8 cellular contexts compared by ENCODE assay signal in the genomic region with DNA sequence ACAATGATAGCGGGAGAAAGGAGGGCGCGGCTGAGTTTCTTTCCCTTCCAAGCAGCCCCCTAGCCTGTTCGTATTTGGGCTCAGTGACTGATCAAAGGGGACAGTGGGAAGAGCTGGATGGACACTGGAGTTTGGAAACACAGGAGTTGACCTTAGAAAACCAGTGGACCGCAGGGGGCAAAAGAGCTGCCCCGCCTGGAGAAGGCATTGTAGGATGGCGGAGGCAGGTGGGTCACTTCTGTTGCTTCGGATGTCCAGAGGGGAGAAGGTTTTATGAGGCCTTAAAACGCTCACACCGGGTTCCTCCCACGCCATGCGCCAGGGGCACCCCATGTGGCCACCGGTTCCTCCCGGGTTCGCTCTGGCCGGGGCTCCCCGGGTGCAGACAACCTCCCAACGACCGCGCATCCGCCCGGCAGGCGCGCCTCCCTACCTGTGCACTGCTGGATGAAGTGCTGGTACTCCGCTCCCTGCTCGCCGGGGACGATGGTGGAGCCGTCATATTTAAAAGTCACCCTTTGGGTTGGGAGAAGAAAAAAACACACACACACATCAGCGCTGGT. TPM values are rescaled to one million over a fixed set of nuclear protein-coding genes. Genes with fewer than 3 reads are reported as not detected.
DNase-seq lines count a peak whose midpoint lies in the region; ATAC-seq and TF ChIP-seq lines count a peak whose summit lies in the region.

No MANE protein-coding gene starts in this region.

- H3K4me1 Mint-ChIP-seq in CD8-positive, alpha-beta T cell (ENCODE audit: low read depth) = peaks cover 49% of the 10 kb centered on the region
- peaks cover 28% of the 10 kb centered on the region for H3K4me1 Mint-ChIP-seq in activated T-helper 17 cell treated with anti-CD3 and anti-CD28 coated beads, Interleukin-2, amount 50 U/mL, for 72 hours

- peak overlapping the region; percentile 95 for H3K4me3 Mint-ChIP-seq in CD8-positive, alpha-beta T cell
- peak overlapping the region; percentile 91 for H3K4me3 Mint-ChIP-seq in activated T-helper 17 cell treated with anti-CD3 and anti-CD28 coated beads, Interleukin-2, amount 50 U/mL, for 72 hours

- intact Hi-C loops in CD8-positive, alpha-beta T cell (cut with DNase I, micrococcal nuclease) = loop anchor here (1.0 kb wide), 2 partner anchors 17 to 23 kb away; no protein-coding TSS in a partner anchor
- intact Hi-C loops in gastrocnemius medialis (cut with DNase I; ENCODE audit: low total_unique reads) = no loop called here

- H3K27me3 Mint-ChIP-seq in CD8-positive, alpha-beta T cell (ENCODE audit: low read depth) = no peaks in the 10 kb centered on the region
- no peaks in the 10 kb centered on the region for H3K27me3 Mint-ChIP-seq in activated T-helper 17 cell treated with anti-CD3 and anti-CD28 coated beads, Interleukin-2, amount 50 U/mL, for 72 hours

- H3K27ac ChIP-seq in CD8-positive, alpha-beta T cell (ENCODE audit: low read depth, low read length) = peak overlapping the region; percentile 66
- H3K27ac ChIP-seq in cardiac muscle cell (no peak overlapping the region), gastrocnemius medialis (peak overlapping the region in 3 of 4 donors; percentile 44 to 54 (median 52))

- ATAC-seq in CD8-positive, alpha-beta T cell = peak; percentile 30
- ATAC-seq in GM21360 (IDR thresholded peaks at IDR 0.05; ENCODE audit: unreplicated experiment) (peak; percentile 19), gastrocnemius medialis (no peak)
- ATAC-seq in activated T-helper 17 cell treated with anti-CD3 and anti-CD28 coated beads, Interleukin-2, amount 50 U/mL, for 72 hours (replicated peaks) = peak; percentile 50

- POLR2A ChIA-PET in CD8-positive, alpha-beta T cell (lab: Charles Lee) = interaction anchor here (1.0 to 7.3 kb wide), 12 partner anchors 10 to 112 kb away, joined by 3 to 59 read pairs (median 8); a partner anchor contains a TSS

- DNase-seq in CD8-positive, alpha-beta T cell = peak in 4 of 7 experiments; percentile 49 to 78 (median 54)
- peak; percentile 73 for DNase-seq in HuH-7.5 (ENCODE audit: low spot score)
- DNase-seq in cardiac muscle cell (ENCODE audit: low read depth in 1 of 2, low spot score in 1 of 2) = no peak
- no peak for DNase-seq in gastrocnemius medialis
- no peak for DNase-seq in occipital lobe (lab: John Stamatoyannopoulos, UW)
- DNase-seq in SKM-1 treated with dmso at 0.1 percent for 144 hours (lab: John Stamatoyannopoulos, UW; ENCODE audit: unreplicated experiment) = no peak

- no peaks in the 10 kb centered on the region for H3K27me3 ChIP-seq in CD8-positive, alpha-beta T cell (ENCODE audit: insufficient read depth, low read length)
- H3K27me3 ChIP-seq in cardiac muscle cell (peaks cover 7% of the 10 kb centered on the region), gastrocnemius medialis (peaks cover 25 to 30% (median 26%) of the 10 kb centered on the region in 3 donors)

- no peak for TF ChIP-seq CTCF in CD8-positive, alpha-beta T cell (IDR thresholded peaks at IDR 0.05)
- TF ChIP-seq CTCF in cardiac muscle cell (IDR thresholded peaks at IDR 0.05; ENCODE audit: low read depth, low read length) = no peak
- no peak for TF ChIP-seq CTCF in gastrocnemius medialis (IDR thresholded peaks at IDR 0.05 in 4 of 5, conservative IDR thresholded peaks at IDR 0.05 in 1 of 5)

- CTCF ChIA-PET in CD8-positive, alpha-beta T cell (lab: Charles Lee) = interaction anchor here (1.0 to 16.2 kb wide), 8 partner anchors 10 to 122 kb away, joined by 3 to 392 read pairs (median 8); a partner anchor contains a TSS

- H3K4me3 ChIP-seq in CD8-positive, alpha-beta T cell (ENCODE audit: low read depth, low read length) = peak overlapping the region; percentile 80
- peak overlapping the region; percentile 89 for H3K4me3 ChIP-seq in cardiac muscle cell
- peak overlapping the region; percentile 56 to 81 (median 68) for H3K4me3 ChIP-seq in gastrocnemius medialis

- peak overlapping the region; percentile 90 for H3K27ac Mint-ChIP-seq in CD8-positive, alpha-beta T cell
- peak overlapping the region; percentile 97 for H3K27ac Mint-ChIP-seq in activated T-helper 17 cell treated with anti-CD3 and anti-CD28 coated beads, Interleukin-2, amount 50 U/mL, for 72 hours

- H3K9me3 ChIP-seq in CD8-positive, alpha-beta T cell (ENCODE audit: low read length) = no peaks in the 10 kb centered on the region
- no peaks in the 10 kb centered on the region for H3K9me3 ChIP-seq in cardiac muscle cell (ENCODE audit: low read depth)
- H3K9me3 ChIP-seq in gastrocnemius medialis = no peaks in the 10 kb centered on the region

- no peaks in the 10 kb centered on the region for H3K36me3 ChIP-seq in CD8-positive, alpha-beta T cell (ENCODE audit: insufficient read depth, low read length)
- no peaks in the 10 kb centered on the region for H3K36me3 ChIP-seq in cardiac muscle cell
- H3K36me3 ChIP-seq in gastrocnemius medialis = no peaks in the 10 kb centered on the region

- peaks cover 36% of the 10 kb centered on the region for H3K36me3 Mint-ChIP-seq in CD8-positive, alpha-beta T cell
- peaks cover 54% of the 10 kb centered on the region for H3K36me3 Mint-ChIP-seq in activated T-helper 17 cell treated with anti-CD3 and anti-CD28 coated beads, Interleukin-2, amount 50 U/mL, for 72 hours (ENCODE audit: low read depth)

- H3K9me3 Mint-ChIP-seq in CD8-positive, alpha-beta T cell = no peaks in the 10 kb centered on the region
- no peaks in the 10 kb centered on the region for H3K9me3 Mint-ChIP-seq in activated T-helper 17 cell treated with anti-CD3 and anti-CD28 coated beads, Interleukin-2, amount 50 U/mL, for 72 hours

- in situ Hi-C loops in gastrocnemius medialis (cut with MboI; ENCODE audit: low sequenced_read_pairs in 4 of 4) = loop anchor here in 1 of 4 donors (10.0 kb wide), 1 partner anchor 108 kb away; no protein-coding TSS in a partner anchor

- H3K4me1 ChIP-seq in CD8-positive, alpha-beta T cell (ENCODE audit: insufficient read depth, low read length) = peaks cover 45% of the 10 kb centered on the region
- H3K4me1 ChIP-seq in cardiac muscle cell (ENCODE audit: low read depth) (peaks cover 8% of the 10 kb centered on the region), gastrocnemius medialis (peaks cover 12 to 14% of the 10 kb centered on the region in 2 donors)

- no peak for TF ChIP-seq POLR2A in gastrocnemius medialis (IDR thresholded peaks at IDR 0.05)

RNA-seq across cellular contexts. Expression of a gene that starts 0.7 kb away (rescaled TPM):
- total RNA-seq in CD8-positive, alpha-beta T cell = 100 to 1,000 TPM; 194 to 199 TPM
- 100 to 1,000 TPM; 250 to 505 TPM for total RNA-seq in activated T-helper 17 cell treated with anti-CD3 and anti-CD28 coated beads, Interleukin-2, amount 50 U/mL, for 72 hours
- 32.3 and 37.2 TPM in 2 replicates for total RNA-seq in cardiac muscle cell
- 70.2 and 83.5 TPM in 2 replicates for polyA plus RNA-seq in cardiac muscle cell
- 1 to 10 TPM; 2.8 to 8.7 (median 6.2) TPM for total RNA-seq in gastrocnemius medialis
- total RNA-seq in occipital lobe = 89.7 TPM

RNA-seq across cellular contexts. Expression of a gene that starts 31.2 kb away (rescaled TPM):
- 10 to 100 TPM; 50.8 to 56.5 TPM for total RNA-seq in CD8-positive, alpha-beta T cell
- total RNA-seq in activated T-helper 17 cell treated with anti-CD3 and anti-CD28 coated beads, Interleukin-2, amount 50 U/mL, for 72 hours = 10 to 100 TPM; 52.3 to 65.5 TPM
- total RNA-seq in cardiac muscle cell (31.7 and 53.9 TPM in 2 replicates), gastrocnemius medialis (10 to 100 TPM; 15.6 to 33.9 (median 18.2) TPM), occipital lobe (75.2 TPM)
- 14.5 and 19.2 TPM in 2 replicates for polyA plus RNA-seq in cardiac muscle cell

Comparison
In these comparisons a context has a peak if more than half of its experiments do, and no peak if none do; other contexts are left out.
1. ATAC-seq: peak in CD8-positive, alpha-beta T cell (single experiment), GM21360 (single experiment) and activated T-helper 17 cell treated with anti-CD3 and anti-CD28 coated beads, Interleukin-2, amount 50 U/mL, for 72 hours (single experiment); none in gastrocnemius medialis (0 of 2).
2. DNase-seq: peak in CD8-positive, alpha-beta T cell (4 of 7) and HuH-7.5 (single experiment); none in cardiac muscle cell (0 of 2), gastrocnemius medialis (0 of 2), occipital lobe (single experiment) and SKM-1 treated with dmso at 0.1 percent for 144 hours (single experiment).
3. Peak in every context shown above with its lines, with median percentiles within 50 percentile points of each other: H3K4me3 ChIP-seq.